8 cellular contexts compared by ENCODE assay signal in the genomic region with DNA sequence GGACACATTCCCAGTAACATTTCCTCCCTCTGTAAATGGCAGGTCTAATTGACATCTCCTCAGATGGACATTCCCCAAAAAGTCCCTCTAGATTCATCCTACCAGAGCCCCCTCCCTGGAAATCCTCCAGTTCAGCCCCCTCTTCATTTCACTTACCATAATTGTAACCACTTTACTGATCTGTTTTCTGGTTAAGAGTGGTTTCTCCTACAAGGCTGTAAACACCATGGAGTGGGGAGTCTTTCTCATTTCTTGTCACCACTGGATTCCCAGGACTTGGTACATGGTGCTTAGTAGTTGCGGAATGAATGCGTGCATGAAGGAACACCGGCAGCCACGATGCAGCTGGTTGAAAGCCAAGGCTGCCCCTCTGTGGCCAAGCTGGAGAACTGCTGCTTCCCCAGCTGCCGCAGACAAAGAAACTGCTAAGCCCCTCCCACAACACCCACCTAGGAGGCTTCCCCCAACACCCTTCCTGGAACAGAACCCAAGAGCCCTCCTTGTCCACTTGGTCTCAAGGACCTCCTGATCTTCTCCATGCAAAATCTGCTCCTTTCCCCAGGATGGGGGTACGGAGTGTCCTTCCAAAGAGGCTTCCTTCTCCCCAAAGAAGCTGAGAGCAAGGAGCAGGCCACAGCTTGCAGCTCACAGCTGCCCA. TPM values are rescaled to one million over a fixed set of nuclear protein-coding genes. Genes with fewer than 3 reads are reported as not detected.
A peak's percentile ranks its signal among the peaks of the same experiment; 100 is the strongest.
DNase-seq lines count a peak whose midpoint lies in the region; ATAC-seq, FAIRE-seq and TF ChIP-seq lines count a peak whose summit lies in the region.

No MANE protein-coding gene starts in this region.

- no peak overlapping the region for H4K91ac ChIP-seq in IMR-90 (ENCODE audit: insufficient read depth, low read depth, low read length)

- H3K4me3 ChIP-seq in IMR-90 (ENCODE audit: insufficient read depth, low read depth, low read length) (no peak overlapping the region), fibroblast of villous mesenchyme (ENCODE audit: low read depth, low read length) (no peak overlapping the region), neural progenitor cell (no peak overlapping the region), stomach (no peak overlapping the region)

- 0 out of 2 replicates have a peak overlapping the region, but pooled peaks have one; percentile 21 for H3K14ac ChIP-seq in IMR-90 (replicated peaks; ENCODE audit: low read depth, low read length)

- peak; percentile 97 for TF ChIP-seq RAD21 in IMR-90 (IDR thresholded peaks at IDR 0.05; ENCODE audit: low read length)

- no peak overlapping the region for H2AK5ac ChIP-seq in IMR-90 (ENCODE audit: low read depth, low read length)

- TF ChIP-seq EP300 in stomach (IDR thresholded peaks at IDR 0.05): no peak

- H3K36me3 ChIP-seq in IMR-90 (ENCODE audit: control insufficient read depth, insufficient read depth, low read length): peaks cover 21% of the 10 kb centered on the region
- no peaks in the 10 kb centered on the region for H3K36me3 ChIP-seq in neural progenitor cell
- peaks cover 10 to 69% (median 53%) of the 10 kb centered on the region in 4 donors for H3K36me3 ChIP-seq in stomach

- H3K79me1 ChIP-seq in IMR-90 (ENCODE audit: low read depth in 1 of 2, low read length in 2 of 2): peaks cover 0 to 12% of the 10 kb centered on the region in 2 experiments; a peak in 2 of 4 replicates

- H3K18ac ChIP-seq in IMR-90 (ENCODE audit: low read depth, low read length): no peak overlapping the region

- H3K4me2 ChIP-seq in IMR-90 (ENCODE audit: low read depth, low read length) (no peak overlapping the region), neural progenitor cell (no peak overlapping the region)

- H2AK9ac ChIP-seq in IMR-90 (replicated peaks; ENCODE audit: low read depth, low read length, poor library complexity): peak overlapping the region; percentile 66

- no CpG with 5 or more reads among the region's 6 CpGs for WGBS in IMR-90 (ENCODE audit: extremely low coverage in 2 of 2, insufficient read length in 1 of 2), 2 experiments
- 13 to 22% (median 18%) methylated on average over 6 of the region's 6 CpGs for WGBS in stomach, 5 donors

- H3K4ac ChIP-seq in IMR-90 (ENCODE audit: low read depth, low read length): no peak overlapping the region; the same call in 1 of the 2 replicates

- H3K9ac ChIP-seq in IMR-90 (ENCODE audit: low read depth, low read length) (no peak overlapping the region), neural progenitor cell (no peak overlapping the region)

- H3K36me3 Mint-ChIP-seq in neural progenitor cell: peaks cover 41% of the 10 kb centered on the region

- dilution Hi-C loops in IMR-90 (cut with HindIII; ENCODE audit: low sequenced_read_pairs, unreplicated experiment): no loop called here

- no peaks in the 10 kb centered on the region for H3K9me3 Mint-ChIP-seq in neural progenitor cell

- no peak overlapping the region for H3K23ac ChIP-seq in IMR-90 (ENCODE audit: low read depth, low read length)

- H4K20me1 ChIP-seq in IMR-90 (ENCODE audit: insufficient read depth, low read length) (no peaks in the 10 kb centered on the region), neural progenitor cell (ENCODE audit: low read depth) (peaks cover 4% of the 10 kb centered on the region)

- TF ChIP-seq POLR2A in IMR-90 (IDR thresholded peaks at IDR 0.05; ENCODE audit: low read depth, low read length) (no peak), stomach (IDR thresholded peaks at IDR 0.05) (no peak)

- no peaks in the 10 kb centered on the region for H3K79me2 ChIP-seq in neural progenitor cell (ENCODE audit: low read depth)

- H3K27me3 ChIP-seq in IMR-90 (ENCODE audit: control insufficient read depth, insufficient read depth, low read length): no peaks in the 10 kb centered on the region
- H3K27me3 ChIP-seq in neural progenitor cell: no peaks in the 10 kb centered on the region
- H3K27me3 ChIP-seq in stomach: no peaks in the 10 kb centered on the region

- peaks cover 32% of the 10 kb centered on the region for H3K4me1 Mint-ChIP-seq in neural progenitor cell

- H3K4me3 Mint-ChIP-seq in neural progenitor cell: no peak overlapping the region

- no peak overlapping the region for H2BK5ac ChIP-seq in IMR-90 (ENCODE audit: low read depth, low read length, poor library complexity, severe bottlenecking)

- CTCF ChIA-PET in IMR-90 (lab: Yijun Ruan, JAX): interaction anchor here (0.5 to 1.4 kb wide), 4 partner anchors 9 to 38 kb away, joined by 3 to 12 read pairs (median 5); no protein-coding TSS in a partner anchor

- peaks cover 6% of the 10 kb centered on the region for H3K27me3 Mint-ChIP-seq in neural progenitor cell (ENCODE audit: insufficient read depth, low read depth)

- H3K4me1 ChIP-seq in IMR-90 (ENCODE audit: control insufficient read depth, insufficient read depth, low read length): peaks cover 5% of the 10 kb centered on the region
- H3K4me1 ChIP-seq in neural progenitor cell: peaks cover 10% of the 10 kb centered on the region
- H3K4me1 ChIP-seq in stomach: peaks cover 0 to 15% (median 4%) of the 10 kb centered on the region in 4 donors

- POLR2A ChIA-PET in IMR-90 (lab: Charles Lee; ENCODE audit: unreplicated experiment): no interaction called here

- ATAC-seq in IMR-90 (ENCODE audit: low read depth) (peak; percentile 97), HG03439 (IDR thresholded peaks at IDR 0.05; ENCODE audit: unreplicated experiment) (no peak)

- H2BK15ac ChIP-seq in IMR-90 (ENCODE audit: low read depth, low read length): no peak overlapping the region

- H4K5ac ChIP-seq in IMR-90 (ENCODE audit: low read depth, low read length): no peak overlapping the region; the same call in 1 of the 2 replicates

- H3F3A ChIP-seq in neural progenitor cell (ENCODE audit: low read depth): peaks cover 15% of the 10 kb centered on the region

- intact Hi-C loops in IMR-90 (cut with micrococcal nuclease): loop anchor here (1.0 to 5.0 kb wide), 3 partner anchors 38 to 299 kb away; partner anchors contain the start of gene KLHL22
- intact Hi-C loops in stomach (cut with DNase I; ENCODE audit: low total_unique reads): loop anchor here (5.0 kb wide), 1 partner anchor 34 kb away; no protein-coding TSS in a partner anchor

- peak; percentile 97 for TF ChIP-seq CTCF in IMR-90 (conservative IDR thresholded peaks at IDR 0.05; ENCODE audit: low read depth, low read length)
- peak; percentile 98 for TF ChIP-seq CTCF in fibroblast of villous mesenchyme (IDR thresholded peaks at IDR 0.05; ENCODE audit: insufficient read depth, low read depth, low read length)
- TF ChIP-seq CTCF in neural progenitor cell (IDR thresholded peaks at IDR 0.05): peak; percentile 89
- peak in 5 of 7 experiments; percentile 73 to 93 (median 88) for TF ChIP-seq CTCF in stomach (IDR thresholded peaks at IDR 0.05)

- H2BK20ac ChIP-seq in IMR-90 (ENCODE audit: low read depth, low read length): no peak overlapping the region

- H2AFZ ChIP-seq in IMR-90 (replicated peaks; ENCODE audit: low read length, poor library complexity) (peak overlapping the region; percentile 73), neural progenitor cell (replicated peaks) (peak overlapping the region; percentile 92)

- FAIRE-seq in RCC 7860 (lab: Jason Lieb, UNC): no peak

- BruUV-seq in IMR-90 (replicated peaks; lab: Mats Ljungman, UMichigan): no TSS peak

- DNase-seq in G401 (ENCODE audit: low spot score): peak; percentile 71
- peak; percentile 86 for DNase-seq in IMR-90
- peak; percentile 33 for DNase-seq in RCC 7860 (ENCODE audit: low spot score)
- DNase-seq in activated T-helper 1 cell treated with Interleukin-2 at 50 U/mL for 16 hours (ENCODE audit: low read depth): peak; percentile 57
- DNase-seq in fibroblast of villous mesenchyme (ENCODE audit: low read depth): peak; percentile 84
- peak; percentile 92 for DNase-seq in neural progenitor cell (ENCODE audit: low spot score)
- DNase-seq in stomach: peak; percentile 78

- H3K9me1 ChIP-seq in IMR-90 (ENCODE audit: insufficient read depth, low read length): no peaks in the 10 kb centered on the region

- H2BK120ac ChIP-seq in IMR-90 (ENCODE audit: low read depth, low read length): no peak overlapping the region

- H3K9me3 ChIP-seq in IMR-90 (ENCODE audit: control insufficient read depth, insufficient read depth, low read length) (no peaks in the 10 kb centered on the region), neural progenitor cell (ENCODE audit: low read depth) (no peaks in the 10 kb centered on the region), stomach (no peaks in the 10 kb centered on the region)

- H3K27ac Mint-ChIP-seq in neural progenitor cell: peak overlapping the region; percentile 86

- H3K56ac ChIP-seq in IMR-90 (ENCODE audit: extremely low read depth, insufficient read depth, low read length): no peak overlapping the region

- H4K8ac ChIP-seq in IMR-90 (ENCODE audit: low read depth in 2 of 2, low read length in 2 of 2): peak overlapping the region in 1 of 2 experiments; percentile 69; a peak in 1 of 4 replicates

- H3K27ac ChIP-seq in IMR-90 (ENCODE audit: insufficient read depth, low read length) (no peak overlapping the region), neural progenitor cell (no peak overlapping the region), stomach (no peak overlapping the region)

- in situ Hi-C loops in G401 (cut with HindIII; ENCODE audit: low sequenced_read_pairs): no loop called here
- in situ Hi-C loops in IMR-90 (cut with MboI; ENCODE audit: low sequenced_read_pairs): loop anchor here (10.0 kb wide), 2 partner anchors 61 to 301 kb away; partner anchors contain the start of genes CCDC188 and ZNF74

RNA-seq across cellular contexts. Expression of gene SCARF2, which starts 18.6 kb away (rescaled TPM):
- total RNA-seq in G401 (2014; rRNA removed; shearing (Covaris generic)): 46.8 and 53.4 TPM in 2 replicates
- total RNA-seq in IMR-90 (2012; rRNA removed) (3.4 and 4.2 TPM in 2 replicates), fibroblast of villous mesenchyme (15.5 and 26.4 TPM in 2 replicates), neural progenitor cell (ENCODE audit: low replicate concordance) (0.22 and 3.9 TPM in 2 replicates), stomach (10 to 100 TPM in 2 of 5 donors, 1 to 10 TPM in 2, under 1 TPM in 1; 0.89 to 42.9 (median 6.4) TPM)
- polyA plus RNA-seq in IMR-90 (2012; rRNA removed) (37.0 and 55.8 TPM in 2 replicates), stomach (1 to 10 TPM; 1.5 to 2.0 (median 1.6) TPM)
- 44.5 and 81.9 TPM in 2 replicates for polyA plus RNA-seq in IMR-90 (2012; cell fraction: cytosol; rRNA removed)
- polyA plus RNA-seq in IMR-90 (2012; cell fraction: nucleus; rRNA removed; ENCODE audit: low replicate concordance): 68.1 and 248 TPM in 2 replicates

RNA-seq across cellular contexts. Expression of gene KLHL22, which starts 39.4 kb away (rescaled TPM):
- 25.4 and 30.4 TPM in 2 replicates for total RNA-seq in G401 (2014; rRNA removed; shearing (Covaris generic))
- total RNA-seq in IMR-90 (2012; rRNA removed) (25.8 and 27.1 TPM in 2 replicates), fibroblast of villous mesenchyme (29.3 and 31.1 TPM in 2 replicates), neural progenitor cell (ENCODE audit: low replicate concordance) (14.3 and 31.9 TPM in 2 replicates), stomach (10 to 100 TPM in 4 of 5 donors, 1 to 10 TPM in 1; 7.0 to 26.5 (median 22.8) TPM)
- polyA plus RNA-seq in IMR-90 (2012; rRNA removed) (28.7 and 30.1 TPM in 2 replicates), stomach (10 to 100 TPM in 2 of 3 donors, 1 to 10 TPM in 1; 7.0 to 10.8 (median 10.2) TPM)
- polyA plus RNA-seq in IMR-90 (2012; cell fraction: cytosol; rRNA removed): 14.3 and 46.6 TPM in 2 replicates
- 70.3 and 122 TPM in 2 replicates for polyA plus RNA-seq in IMR-90 (2012; cell fraction: nucleus; rRNA removed; ENCODE audit: low replicate concordance)

RNA-seq across cellular contexts. Expression of gene MED15, which starts 51.2 kb away (rescaled TPM):
- total RNA-seq in G401 (2014; rRNA removed; shearing (Covaris generic)): 10.5 and 19.0 TPM in 2 replicates
- total RNA-seq in IMR-90 (2012; rRNA removed) (19.0 and 22.8 TPM in 2 replicates), fibroblast of villous mesenchyme (37.0 and 51.0 TPM in 2 replicates), neural progenitor cell (ENCODE audit: low replicate concordance) (11.4 and 21.3 TPM in 2 replicates), stomach (100 to 1,000 TPM in 3 of 5 donors, 10 to 100 TPM in 2; 28.3 to 289 (median 135) TPM)
- polyA plus RNA-seq in IMR-90 (2012; rRNA removed) (68.8 and 71.5 TPM in 2 replicates), stomach (10 to 100 TPM; 29.3 to 41.9 (median 39.3) TPM)
- 43.1 and 81.0 TPM in 2 replicates for polyA plus RNA-seq in IMR-90 (2012; cell fraction: cytosol; rRNA removed)
- polyA plus RNA-seq in IMR-90 (2012; cell fraction: nucleus; rRNA removed; ENCODE audit: low replicate concordance): 269 and 514 TPM in 2 replicates

Comparison
In these comparisons a context has a peak if more than half of its experiments do, and no peak if none do; other contexts are left out.
1. DNase-seq: peak in every context shown above with its lines; median percentile 92 in neural progenitor cell; 86 in IMR-90; 84 in fibroblast of villous mesenchyme; 78 in stomach; 71 in G401; 57 in activated T-helper 1 cell treated with Interleukin-2 at 50 U/mL for 16 hours; 33 in RCC 7860.